Comparison of ENCODE assay signal across 30 cellular contexts in genomic region chr6:49918787-49919186, GRCh38. TPM values are rescaled to one million over a fixed set of nuclear protein-coding genes. Genes with fewer than 3 reads are reported as not detected.
"Had no signal": no experiment of that assay in that cellular context is flagged by ENCODE, and none has a peak within 500 bp of the region (broad histone marks: within the 10 kb centered on the region; RNA-seq: fewer than 3 reads in every experiment).

No MANE protein-coding gene starts in this region.

- H3K9me3 ChIP-seq: breast epithelium, esophagus muscularis mucosa, heart left ventricle, left ventricle myocardium inferior, spleen, suprapubic skin, tibial artery had no signal

- H3K36me3 ChIP-seq: breast epithelium, esophagus muscularis mucosa, heart left ventricle, left ventricle myocardium inferior, spleen, suprapubic skin, tibial artery had no signal

- H3K27ac Mint-ChIP-seq: activated B cell treated with CpG ODN at 0.5 μM for 24 hours; activated CD8-positive, alpha-beta memory T cell treated with anti-CD3 and anti-CD28 coated beads, Interleukin-2, amount 10 ng/mL, durations not matched to agents 7 days and 5 days; activated CD8-positive, alpha-beta T cell treated with anti-CD3 and anti-CD28 coated beads, Interleukin-2, amount 10 ng/mL, durations not matched to agents 7 days and 5 days; activated naive CD4-positive, alpha-beta T cell treated with anti-CD3 and anti-CD28 coated beads, Interleukin-2, amount 50 U/mL, for 24 hours; activated naive CD8-positive, alpha-beta T cell treated with anti-CD3 and anti-CD28 coated beads, Interleukin-2, amount 50 U/mL, for 24 hours; activated T-helper 2 cell treated with anti-CD3 and anti-CD28 coated beads, Interferon-gamma antibody, Interleukin-2, Interleukin-4, amounts not matched to agents 10 μg/mL and 5 μg/mL and 100 μg/mL, durations not matched to agents 14 hours and 24 hours and 36 hours; naive thymus-derived CD4-positive, alpha-beta T cell; T-helper 17 cell had no signal

- H3K27ac ChIP-seq: breast epithelium, esophagus muscularis mucosa, foreskin keratinocyte, heart left ventricle, left ventricle myocardium inferior, spleen, suprapubic skin, tibial artery had no signal

- ATAC-seq: activated CD8-positive, alpha-beta memory T cell treated with anti-CD3 and anti-CD28 coated beads, Interleukin-2, amount 10 ng/mL, durations not matched to agents 7 days and 5 days; activated CD8-positive, alpha-beta T cell treated with anti-CD3 and anti-CD28 coated beads, Interleukin-2, amount 10 ng/mL, durations not matched to agents 7 days and 5 days; activated naive CD8-positive, alpha-beta T cell treated with anti-CD3 and anti-CD28 coated beads, Interleukin-2, amount 50 U/mL, for 24 hours; foreskin keratinocyte; heart left ventricle; naive thymus-derived CD4-positive, alpha-beta T cell; T-helper 17 cell had no signal

- H3K4me3 Mint-ChIP-seq: activated B cell treated with CpG ODN at 0.5 μM for 24 hours; activated CD8-positive, alpha-beta memory T cell treated with anti-CD3 and anti-CD28 coated beads, Interleukin-2, amount 10 ng/mL, durations not matched to agents 7 days and 5 days; activated CD8-positive, alpha-beta T cell treated with anti-CD3 and anti-CD28 coated beads, Interleukin-2, amount 10 ng/mL, durations not matched to agents 7 days and 5 days; activated naive CD4-positive, alpha-beta T cell treated with anti-CD3 and anti-CD28 coated beads, Interleukin-2, amount 50 U/mL, for 24 hours; activated naive CD8-positive, alpha-beta T cell treated with anti-CD3 and anti-CD28 coated beads, Interleukin-2, amount 50 U/mL, for 24 hours; naive thymus-derived CD4-positive, alpha-beta T cell; neural crest cell; T-helper 17 cell had no signal

- H3K27me3 Mint-ChIP-seq: activated B cell treated with CpG ODN at 0.5 μM for 24 hours; activated CD8-positive, alpha-beta memory T cell treated with anti-CD3 and anti-CD28 coated beads, Interleukin-2, amount 10 ng/mL, durations not matched to agents 7 days and 5 days; activated naive CD4-positive, alpha-beta T cell treated with anti-CD3 and anti-CD28 coated beads, Interleukin-2, amount 50 U/mL, for 24 hours; activated naive CD8-positive, alpha-beta T cell treated with anti-CD3 and anti-CD28 coated beads, Interleukin-2, amount 50 U/mL, for 24 hours; naive thymus-derived CD4-positive, alpha-beta T cell; T-helper 17 cell had no signal

- DNase-seq: activated B cell treated with CpG ODN at 0.5 μM for 24 hours; activated CD4-positive, alpha-beta T cell treated with anti-CD3 and anti-CD28 coated beads, Interleukin-2, amount 50 U/mL, for 1 hour; activated CD8-positive, alpha-beta memory T cell treated with anti-CD3 and anti-CD28 coated beads, Interleukin-2, amount 10 ng/mL, durations not matched to agents 7 days and 5 days; activated CD8-positive, alpha-beta T cell treated with anti-CD3 and anti-CD28 coated beads, Interleukin-2, amount 10 ng/mL, durations not matched to agents 7 days and 5 days; activated naive CD8-positive, alpha-beta T cell treated with anti-CD3 and anti-CD28 coated beads, Interleukin-2, amount 50 U/mL, for 24 hours; activated T-cell treated with anti-CD3 and anti-CD28 coated beads, Interleukin-2, amount 50 U/mL, for 48 hours; amygdala; central memory CD4-positive, alpha-beta T cell; foreskin keratinocyte; heart left ventricle; hypothalamus; islet precursor cell; left ventricle myocardium inferior; naive thymus-derived CD4-positive, alpha-beta T cell; posterior cingulate gyrus; spleen; stimulated activated naive CD4-positive, alpha-beta T cell; T-helper 17 cell; T1000; tibial artery had no signal

- H3K4me1 Mint-ChIP-seq: activated B cell treated with CpG ODN at 0.5 μM for 24 hours; activated CD8-positive, alpha-beta memory T cell treated with anti-CD3 and anti-CD28 coated beads, Interleukin-2, amount 10 ng/mL, durations not matched to agents 7 days and 5 days; activated naive CD4-positive, alpha-beta T cell treated with anti-CD3 and anti-CD28 coated beads, Interleukin-2, amount 50 U/mL, for 24 hours; activated naive CD8-positive, alpha-beta T cell treated with anti-CD3 and anti-CD28 coated beads, Interleukin-2, amount 50 U/mL, for 24 hours; naive thymus-derived CD4-positive, alpha-beta T cell; T-helper 17 cell had no signal

- H3K4me3 ChIP-seq: breast epithelium, esophagus muscularis mucosa, heart left ventricle, left ventricle myocardium inferior, spleen, suprapubic skin, tibial artery had no signal

- H3K27me3 ChIP-seq: breast epithelium, esophagus muscularis mucosa, foreskin keratinocyte, heart left ventricle, spleen, suprapubic skin, tibial artery had no signal

- H3K4me1 ChIP-seq: breast epithelium, spleen, tibial artery had no signal

- H3K9me3 Mint-ChIP-seq: activated B cell treated with CpG ODN at 0.5 μM for 24 hours; activated naive CD8-positive, alpha-beta T cell treated with anti-CD3 and anti-CD28 coated beads, Interleukin-2, amount 50 U/mL, for 24 hours; activated T-helper 2 cell treated with anti-CD3 and anti-CD28 coated beads, Interferon-gamma antibody, Interleukin-2, Interleukin-4, amounts not matched to agents 10 μg/mL and 5 μg/mL and 100 μg/mL, durations not matched to agents 14 hours and 24 hours and 36 hours; neural crest cell had no signal

- H3K36me3 Mint-ChIP-seq: activated CD8-positive, alpha-beta memory T cell treated with anti-CD3 and anti-CD28 coated beads, Interleukin-2, amount 10 ng/mL, durations not matched to agents 7 days and 5 days; activated naive CD4-positive, alpha-beta T cell treated with anti-CD3 and anti-CD28 coated beads, Interleukin-2, amount 50 U/mL, for 24 hours; naive thymus-derived CD4-positive, alpha-beta T cell had no signal

RNA-seq across cellular contexts. Expression of gene DEFB114, which starts 45.2 kb away (rescaled TPM):
- total RNA-seq: activated B cell treated with CpG ODN at 0.5 μM for 24 hours; activated CD8-positive, alpha-beta memory T cell treated with anti-CD3 and anti-CD28 coated beads, Interleukin-2, amount 10 ng/mL, durations not matched to agents 7 days and 5 days; activated CD8-positive, alpha-beta T cell treated with anti-CD3 and anti-CD28 coated beads, Interleukin-2, amount 10 ng/mL, durations not matched to agents 7 days and 5 days; activated T-helper 2 cell treated with anti-CD3 and anti-CD28 coated beads, Interferon-gamma antibody, Interleukin-2, Interleukin-4, amounts not matched to agents 10 μg/mL and 5 μg/mL and 100 μg/mL, durations not matched to agents 14 hours and 24 hours and 36 hours; breast epithelium; esophagus muscularis mucosa; foreskin keratinocyte; heart left ventricle; left ventricle myocardium inferior; lung microvascular endothelial cell; naive thymus-derived CD4-positive, alpha-beta T cell; neural crest cell; omental fat pad; right cardiac atrium; spleen; suprapubic skin; T-helper 17 cell; ureter had no signal
- polyA plus RNA-seq: foreskin keratinocyte; heart left ventricle; naive thymus-derived CD4-positive, alpha-beta T cell; right cardiac atrium; spleen had no signal

RNA-seq across cellular contexts. Expression of gene DEFB113, which starts 50.6 kb away (rescaled TPM):
- total RNA-seq: activated B cell treated with CpG ODN at 0.5 μM for 24 hours; activated CD8-positive, alpha-beta memory T cell treated with anti-CD3 and anti-CD28 coated beads, Interleukin-2, amount 10 ng/mL, durations not matched to agents 7 days and 5 days; activated CD8-positive, alpha-beta T cell treated with anti-CD3 and anti-CD28 coated beads, Interleukin-2, amount 10 ng/mL, durations not matched to agents 7 days and 5 days; activated T-helper 2 cell treated with anti-CD3 and anti-CD28 coated beads, Interferon-gamma antibody, Interleukin-2, Interleukin-4, amounts not matched to agents 10 μg/mL and 5 μg/mL and 100 μg/mL, durations not matched to agents 14 hours and 24 hours and 36 hours; breast epithelium; esophagus muscularis mucosa; foreskin keratinocyte; heart left ventricle; left ventricle myocardium inferior; lung microvascular endothelial cell; naive thymus-derived CD4-positive, alpha-beta T cell; neural crest cell; omental fat pad; right cardiac atrium; spleen; suprapubic skin; T-helper 17 cell; ureter had no signal
- polyA plus RNA-seq: foreskin keratinocyte; heart left ventricle; naive thymus-derived CD4-positive, alpha-beta T cell; right cardiac atrium; spleen had no signal

RNA-seq across cellular contexts. Expression of gene CRISP1, which starts 52.5 kb away (rescaled TPM):
- total RNA-seq: activated B cell treated with CpG ODN at 0.5 μM for 24 hours; activated CD8-positive, alpha-beta memory T cell treated with anti-CD3 and anti-CD28 coated beads, Interleukin-2, amount 10 ng/mL, durations not matched to agents 7 days and 5 days; activated CD8-positive, alpha-beta T cell treated with anti-CD3 and anti-CD28 coated beads, Interleukin-2, amount 10 ng/mL, durations not matched to agents 7 days and 5 days; activated T-helper 2 cell treated with anti-CD3 and anti-CD28 coated beads, Interferon-gamma antibody, Interleukin-2, Interleukin-4, amounts not matched to agents 10 μg/mL and 5 μg/mL and 100 μg/mL, durations not matched to agents 14 hours and 24 hours and 36 hours; breast epithelium; esophagus muscularis mucosa; foreskin keratinocyte; heart left ventricle; left ventricle myocardium inferior; lung microvascular endothelial cell; naive thymus-derived CD4-positive, alpha-beta T cell; neural crest cell; omental fat pad; right cardiac atrium; spleen; suprapubic skin; T-helper 17 cell; ureter had no signal
- polyA plus RNA-seq: foreskin keratinocyte; heart left ventricle; naive thymus-derived CD4-positive, alpha-beta T cell; right cardiac atrium; spleen had no signal
